18 cellular contexts compared by ENCODE assay signal in the genomic region with DNA sequence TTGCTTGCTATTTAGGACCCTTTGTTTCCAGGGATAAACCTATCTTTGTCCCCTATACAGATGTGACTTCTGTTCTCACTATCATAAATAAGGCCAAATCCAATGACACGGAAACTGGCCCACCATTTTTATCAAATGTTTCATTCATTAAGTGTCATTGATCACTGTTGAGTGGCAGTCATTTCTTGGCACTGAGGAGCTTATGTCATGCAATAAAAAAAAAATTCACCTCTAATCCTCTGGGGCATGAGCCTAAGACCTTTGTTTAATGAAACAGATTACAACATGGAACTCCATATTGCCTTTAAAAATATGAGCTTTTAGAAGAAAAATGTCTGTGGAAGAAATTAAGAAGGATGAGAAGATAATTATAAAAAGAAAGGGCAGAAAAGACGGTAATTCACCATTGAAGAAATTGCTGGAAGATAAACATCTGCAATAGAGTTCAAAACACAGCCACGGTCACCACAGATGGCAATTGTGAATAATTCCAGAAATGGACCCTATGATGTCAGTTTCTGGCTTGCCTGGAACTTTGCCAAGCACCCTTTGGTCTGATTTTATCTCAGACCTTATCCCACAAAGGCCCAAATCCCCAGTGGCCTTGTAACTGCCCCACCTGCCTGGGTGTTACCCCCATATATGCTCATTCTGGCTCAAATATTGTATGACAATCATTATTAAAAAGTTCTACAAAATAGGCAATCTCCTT.
DNase-seq lines count a peak whose midpoint lies in the region; ATAC-seq, FAIRE-seq and TF ChIP-seq lines count a peak whose summit lies in the region.
"Had no signal": no experiment of that assay in that cellular context is flagged by ENCODE, and none has a peak within 500 bp of the region (broad histone marks: within the 10 kb centered on the region; RNA-seq: fewer than 3 reads in every experiment).

No MANE protein-coding gene starts in this region.

- H3K4me3 ChIP-seq in dorsolateral prefrontal cortex (no peak overlapping the region), sigmoid colon (no peak overlapping the region)

- ATAC-seq in stimulated activated memory B cell treated with anti-CD40 and anti-IgM and Interleukin-4, amounts not matched to agents 10 μg/mL and 1 μg/mL and 100 μg/mL, for 72 hours, result no peak
- ATAC-seq in HG03097 (IDR thresholded peaks at IDR 0.05; ENCODE audit: low FRiP score, unreplicated experiment) (no peak), HG02678 (IDR thresholded peaks at IDR 0.05; ENCODE audit: unreplicated experiment) (no peak)
- ATAC-seq: activated naive CD4-positive, alpha-beta T cell treated with anti-CD3 and anti-CD28 coated beads, Interleukin-2, amount 50 U/mL, for 72 hours had no signal

- TF ChIP-seq CTCF in dorsolateral prefrontal cortex (IDR thresholded peaks at IDR 0.05 in 54 of 56, conservative IDR thresholded peaks at IDR 0.05 in 2 of 56; ENCODE audit: low read depth in 1 of 56, partially characterized antibody in 56 of 56) (no peak), sigmoid colon (IDR thresholded peaks at IDR 0.05) (no peak)

- intact Hi-C loops in dorsolateral prefrontal cortex (cut with DNase I), result no loop called here
- intact Hi-C loops in sigmoid colon (cut with DNase I), result loop anchor here (2.0 kb wide), 1 partner anchor 181 kb away; no protein-coding TSS in a partner anchor

- H3K4me1 ChIP-seq in sigmoid colon, result peaks cover 0 to 88% (median 75%) of the 10 kb centered on the region in 4 donors

- no peaks in the 10 kb centered on the region for H3K36me3 Mint-ChIP-seq in stimulated activated memory B cell treated with anti-CD40 and anti-IgM and Interleukin-4, amounts not matched to agents 10 μg/mL and 1 μg/mL and 100 μg/mL, for 72 hours
- H3K36me3 Mint-ChIP-seq: activated naive CD4-positive, alpha-beta T cell treated with anti-CD3 and anti-CD28 coated beads, Interleukin-2, amount 50 U/mL, for 72 hours; memory B cell had no signal

- H3K36me3 ChIP-seq in sigmoid colon, result peaks cover 0 to 22% (median 0%) of the 10 kb centered on the region in 4 donors

- H3K27me3 Mint-ChIP-seq in stimulated activated memory B cell treated with anti-CD40 and anti-IgM and Interleukin-4, amounts not matched to agents 10 μg/mL and 1 μg/mL and 100 μg/mL, for 72 hours, result no peaks in the 10 kb centered on the region
- H3K27me3 Mint-ChIP-seq: activated T-cell treated with anti-CD3 and anti-CD28 coated beads, Interleukin-2, amount 50 U/mL, for 24 hours; memory B cell; stimulated activated naive CD8-positive, alpha-beta T cell treated with anti-CD3 and anti-CD28 coated beads, Interleukin-15, Interleukin-2, amounts not matched to agents 100 ng/mL and 50 ng/mL, for 24 hours had no signal

- no peak for TF ChIP-seq EP300 in sigmoid colon (IDR thresholded peaks at IDR 0.05)

- H3K4me3 Mint-ChIP-seq in stimulated activated memory B cell treated with anti-CD40 and anti-IgM and Interleukin-4, amounts not matched to agents 10 μg/mL and 1 μg/mL and 100 μg/mL, for 72 hours, result no peak overlapping the region
- H3K4me3 Mint-ChIP-seq: activated T-cell treated with anti-CD3 and anti-CD28 coated beads, Interleukin-2, amount 50 U/mL, for 24 hours; memory B cell; stimulated activated naive CD8-positive, alpha-beta T cell treated with anti-CD3 and anti-CD28 coated beads, Interleukin-15, Interleukin-2, amounts not matched to agents 100 ng/mL and 50 ng/mL, for 24 hours had no signal

- FAIRE-seq in GM12891 (lab: Jason Lieb, UNC), result peak; percentile 23

- DNase-seq in GM12891 (ENCODE audit: insufficient read length, low spot score) (no peak), NCI-H82 treated with DMSO at 0.1 percent for 48 hours (lab: John Stamatoyannopoulos, UW; ENCODE audit: unreplicated experiment) (peak; percentile 50), dorsolateral prefrontal cortex (no peak), sigmoid colon (peak; percentile 61)
- DNase-seq in activated naive CD4-positive, alpha-beta T cell treated with Interleukin-2 at 50 U/mL for 16 hours, result no peak
- DNase-seq: activated CD4-positive, alpha-beta T cell treated with anti-CD3 and anti-CD28 coated beads, Interleukin-2, amount 50 U/mL, for 4 hours; activated T-cell treated with anti-CD3 and anti-CD28 coated beads, Interleukin-2, amount 50 U/mL, for 24 hours; KG1; NCI-H1048; NCI-H524 treated with DMSO at 0.1 percent for 48 hours; stimulated activated CD4-positive, alpha-beta T cell treated with anti-CD3 and anti-CD28 coated beads, Interleukin-15, amount 100 ng/mL, for 24 hours; SW 1271 had no signal

- H3K9me3 ChIP-seq in sigmoid colon, result no peaks in the 10 kb centered on the region

- H3K4me1 Mint-ChIP-seq in stimulated activated memory B cell treated with anti-CD40 and anti-IgM and Interleukin-4, amounts not matched to agents 10 μg/mL and 1 μg/mL and 100 μg/mL, for 72 hours, result no peaks in the 10 kb centered on the region
- H3K4me1 Mint-ChIP-seq: memory B cell had no signal

- H3K27me3 ChIP-seq in dorsolateral prefrontal cortex (no peaks in the 10 kb centered on the region), sigmoid colon (no peaks in the 10 kb centered on the region)

- no peaks in the 10 kb centered on the region for H3K9me3 Mint-ChIP-seq in stimulated activated memory B cell treated with anti-CD40 and anti-IgM and Interleukin-4, amounts not matched to agents 10 μg/mL and 1 μg/mL and 100 μg/mL, for 72 hours
- H3K9me3 Mint-ChIP-seq: activated naive CD4-positive, alpha-beta T cell treated with anti-CD3 and anti-CD28 coated beads, Interleukin-2, amount 50 U/mL, for 72 hours; activated T-cell treated with anti-CD3 and anti-CD28 coated beads, Interleukin-2, amount 50 U/mL, for 24 hours; memory B cell; stimulated activated naive CD8-positive, alpha-beta T cell treated with anti-CD3 and anti-CD28 coated beads, Interleukin-15, Interleukin-2, amounts not matched to agents 100 ng/mL and 50 ng/mL, for 24 hours had no signal

- no peak overlapping the region for H3K27ac Mint-ChIP-seq in stimulated activated memory B cell treated with anti-CD40 and anti-IgM and Interleukin-4, amounts not matched to agents 10 μg/mL and 1 μg/mL and 100 μg/mL, for 72 hours
- H3K27ac Mint-ChIP-seq: activated naive CD4-positive, alpha-beta T cell treated with anti-CD3 and anti-CD28 coated beads, Interleukin-2, amount 50 U/mL, for 72 hours; activated T-cell treated with anti-CD3 and anti-CD28 coated beads, Interleukin-2, amount 50 U/mL, for 24 hours; memory B cell; stimulated activated naive CD8-positive, alpha-beta T cell treated with anti-CD3 and anti-CD28 coated beads, Interleukin-15, Interleukin-2, amounts not matched to agents 100 ng/mL and 50 ng/mL, for 24 hours had no signal

- H3K27ac ChIP-seq in dorsolateral prefrontal cortex, result peak overlapping the region in 50 of 59 donors; percentile 2 to 82 (median 45)
- peak overlapping the region; percentile 35 to 96 (median 80) for H3K27ac ChIP-seq in sigmoid colon

- TF ChIP-seq POLR2A in GM12891 (IDR thresholded peaks at IDR 0.05; ENCODE audit: low read depth, low read length) (no peak), sigmoid colon (IDR thresholded peaks at IDR 0.05) (no peak)

- WGBS in sigmoid colon, 2 donors, result 80 to 86% methylated on average over 3 of the region's 3 CpGs

TF ChIP-seq in GM12891, 5 proteins besides CTCF, POLR2A, EP300 and RAD21:
- TF ChIP-seq POU2F2 (IDR thresholded peaks at IDR 0.05; ENCODE audit: low read depth, low read length), result no peak
- no peak for TF ChIP-seq POLR2AphosphoS5 (IDR thresholded peaks at IDR 0.05; ENCODE audit: low read depth, low read length)
- TF ChIP-seq PAX5 (IDR thresholded peaks at IDR 0.05; ENCODE audit: insufficient read depth, low read length, severe bottlenecking), result no peak

Comparison
In these comparisons a context has a peak if more than half of its experiments do, and no peak if none do; other contexts are left out.
1. DNase-seq: peak in NCI-H82 treated with DMSO at 0.1 percent for 48 hours (single experiment) and sigmoid colon (single experiment); none in GM12891 (single experiment), dorsolateral prefrontal cortex (0 of 10) and activated naive CD4-positive, alpha-beta T cell treated with Interleukin-2 at 50 U/mL for 16 hours (single experiment).